In genomic region chr4:128366212-128366611, GRCh38 we compare ENCODE assay signal across 6 cellular contexts.
"Had no signal": no experiment of that assay in that cellular context is flagged by ENCODE, and none has a peak within 500 bp of the region (broad histone marks: within the 10 kb centered on the region; RNA-seq: fewer than 3 reads in every experiment).

No MANE protein-coding gene starts in this region.

- H3K4me1 Mint-ChIP-seq: IgD-negative memory B cell had no signal

- H3K4me2 ChIP-seq: KMS-11 had no signal

- H3K27ac Mint-ChIP-seq: IgD-negative memory B cell had no signal

- H3K4me3 Mint-ChIP-seq: IgD-negative memory B cell had no signal

- FAIRE-seq: HTR-8/SVneo had no signal

- DNase-seq: KBM-7, KG1 had no signal

- H3K27me3 Mint-ChIP-seq: IgD-negative memory B cell had no signal

- H3K9ac ChIP-seq: KMS-11 had no signal

- H3K27ac ChIP-seq: HL-60, KMS-11 had no signal
